ENCODE assay signal across 1 cellular context in the genomic region with DNA sequence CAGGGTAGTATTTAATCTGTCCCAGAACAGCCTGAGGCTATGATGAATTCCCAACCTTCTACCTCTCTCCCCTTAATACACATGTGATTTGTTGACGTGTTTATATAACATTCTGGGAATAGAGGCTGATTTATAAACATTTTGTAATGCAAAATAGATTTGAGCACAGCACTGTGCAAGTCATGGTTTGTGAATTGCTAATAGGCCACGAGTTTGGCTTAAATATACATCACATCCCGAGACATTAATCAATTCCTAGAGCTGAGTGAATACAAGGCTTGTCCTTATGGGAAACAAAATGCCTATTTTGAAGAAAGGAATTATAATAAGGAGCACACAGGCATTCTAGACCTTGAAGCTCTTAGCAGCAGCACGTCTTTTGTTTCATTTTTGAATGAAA.
TF ChIP-seq lines count a peak whose summit lies in the region.

No MANE protein-coding gene starts in this region.

TF ChIP-seq in GM23338, 12 proteins besides CTCF, POLR2A, EP300 and RAD21:
- TF ChIP-seq EZH2phosphoT487 (IDR thresholded peaks at IDR 0.05; ENCODE audit: unreplicated experiment) (no peak), ZNF114 (CRISPR knock-in tag; IDR thresholded peaks at IDR 0.05) (no peak), ZNF331 (CRISPR knock-in tag; IDR thresholded peaks at IDR 0.05; ENCODE audit: low read depth) (no peak)
- TF ChIP-seq, protein P1, sequence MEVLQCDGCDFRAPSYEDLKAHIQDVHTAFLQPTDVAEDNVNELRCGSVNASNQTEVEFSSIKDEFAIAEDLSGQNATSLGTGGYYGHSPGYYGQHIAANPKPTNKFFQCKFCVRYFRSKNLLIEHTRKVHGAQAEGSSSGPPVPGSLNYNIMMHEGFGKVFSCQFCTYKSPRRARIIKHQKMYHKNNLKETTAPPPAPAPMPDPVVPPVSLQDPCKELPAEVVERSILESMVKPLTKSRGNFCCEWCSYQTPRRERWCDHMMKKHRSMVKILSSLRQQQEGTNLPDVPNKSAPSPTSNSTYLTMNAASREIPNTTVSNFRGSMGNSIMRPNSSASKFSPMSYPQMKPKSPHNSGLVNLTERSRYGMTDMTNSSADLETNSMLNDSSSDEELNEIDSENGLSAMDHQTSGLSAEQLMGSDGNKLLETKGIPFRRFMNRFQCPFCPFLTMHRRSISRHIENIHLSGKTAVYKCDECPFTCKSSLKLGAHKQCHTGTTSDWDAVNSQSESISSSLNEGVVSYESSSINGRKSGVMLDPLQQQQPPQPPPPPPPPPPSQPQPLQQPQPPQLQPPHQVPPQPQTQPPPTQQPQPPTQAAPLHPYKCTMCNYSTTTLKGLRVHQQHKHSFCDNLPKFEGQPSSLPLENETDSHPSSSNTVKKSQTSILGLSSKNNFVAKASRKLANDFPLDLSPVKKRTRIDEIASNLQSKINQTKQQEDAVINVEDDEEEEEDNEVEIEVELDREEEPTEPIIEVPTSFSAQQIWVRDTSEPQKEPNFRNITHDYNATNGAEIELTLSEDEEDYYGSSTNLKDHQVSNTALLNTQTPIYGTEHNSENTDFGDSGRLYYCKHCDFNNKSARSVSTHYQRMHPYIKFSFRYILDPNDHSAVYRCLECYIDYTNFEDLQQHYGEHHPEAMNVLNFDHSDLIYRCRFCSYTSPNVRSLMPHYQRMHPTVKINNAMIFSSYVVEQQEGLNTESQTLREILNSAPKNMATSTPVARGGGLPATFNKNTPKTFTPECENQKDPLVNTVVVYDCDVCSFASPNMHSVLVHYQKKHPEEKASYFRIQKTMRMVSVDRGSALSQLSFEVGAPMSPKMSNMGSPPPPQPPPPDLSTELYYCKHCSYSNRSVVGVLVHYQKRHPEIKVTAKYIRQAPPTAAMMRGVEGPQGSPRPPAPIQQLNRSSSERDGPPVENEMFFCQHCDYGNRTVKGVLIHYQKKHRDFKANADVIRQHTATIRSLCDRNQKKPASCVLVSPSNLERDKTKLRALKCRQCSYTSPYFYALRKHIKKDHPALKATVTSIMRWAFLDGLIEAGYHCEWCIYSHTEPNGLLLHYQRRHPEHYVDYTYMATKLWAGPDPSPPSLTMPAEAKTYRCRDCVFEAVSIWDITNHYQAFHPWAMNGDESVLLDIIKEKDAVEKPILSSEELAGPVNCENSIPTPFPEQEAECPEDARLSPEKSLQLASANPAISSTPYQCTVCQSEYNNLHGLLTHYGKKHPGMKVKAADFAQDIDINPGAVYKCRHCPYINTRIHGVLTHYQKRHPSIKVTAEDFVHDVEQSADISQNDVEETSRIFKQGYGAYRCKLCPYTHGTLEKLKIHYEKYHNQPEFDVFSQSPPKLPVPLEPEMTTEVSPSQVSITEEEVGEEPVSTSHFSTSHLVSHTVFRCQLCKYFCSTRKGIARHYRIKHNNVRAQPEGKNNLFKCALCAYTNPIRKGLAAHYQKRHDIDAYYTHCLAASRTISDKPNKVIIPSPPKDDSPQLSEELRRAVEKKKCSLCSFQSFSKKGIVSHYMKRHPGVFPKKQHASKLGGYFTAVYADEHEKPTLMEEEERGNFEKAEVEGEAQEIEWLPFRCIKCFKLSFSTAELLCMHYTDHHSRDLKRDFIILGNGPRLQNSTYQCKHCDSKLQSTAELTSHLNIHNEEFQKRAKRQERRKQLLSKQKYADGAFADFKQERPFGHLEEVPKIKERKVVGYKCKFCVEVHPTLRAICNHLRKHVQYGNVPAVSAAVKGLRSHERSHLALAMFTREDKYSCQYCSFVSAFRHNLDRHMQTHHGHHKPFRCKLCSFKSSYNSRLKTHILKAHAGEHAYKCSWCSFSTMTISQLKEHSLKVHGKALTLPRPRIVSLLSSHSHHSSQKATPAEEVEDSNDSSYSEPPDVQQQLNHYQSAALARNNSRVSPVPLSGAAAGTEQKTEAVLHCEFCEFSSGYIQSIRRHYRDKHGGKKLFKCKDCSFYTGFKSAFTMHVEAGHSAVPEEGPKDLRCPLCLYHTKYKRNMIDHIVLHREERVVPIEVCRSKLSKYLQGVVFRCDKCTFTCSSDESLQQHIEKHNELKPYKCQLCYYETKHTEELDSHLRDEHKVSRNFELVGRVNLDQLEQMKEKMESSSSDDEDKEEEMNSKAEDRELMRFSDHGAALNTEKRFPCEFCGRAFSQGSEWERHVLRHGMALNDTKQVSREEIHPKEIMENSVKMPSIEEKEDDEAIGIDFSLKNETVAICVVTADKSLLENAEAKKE (CRISPR knock-in tag; IDR thresholded peaks at IDR 0.05) = no peak
TF ChIP-seq in GM23338: peak in this region for 0.
